In genomic region chr7:96427143-96427542, GRCh38 we compare ENCODE assay signal across 4 cellular contexts.
"Had no signal": no experiment of that assay in that cellular context is flagged by ENCODE, and none has a peak within 500 bp of the region (broad histone marks: within the 10 kb centered on the region; RNA-seq: fewer than 3 reads in every experiment).

No MANE protein-coding gene starts in this region.

- H3K4me3 Mint-ChIP-seq: H9, IgD-negative memory B cell had no signal

- H3K9ac ChIP-seq: GM23248 had no signal

- DNase-seq: GM23248, H9, HCEC 1CT had no signal

- H2AFZ ChIP-seq: GM23248 had no signal

- H3K4me3 ChIP-seq: GM23248 had no signal

- H3K27ac ChIP-seq: GM23248 had no signal

- H3K27ac Mint-ChIP-seq: H9, IgD-negative memory B cell had no signal

- H3K9me3 Mint-ChIP-seq: H9 had no signal

- H3K4me1 Mint-ChIP-seq: IgD-negative memory B cell had no signal
